ENCODE assay signal across 1 cellular context in the genomic region with DNA sequence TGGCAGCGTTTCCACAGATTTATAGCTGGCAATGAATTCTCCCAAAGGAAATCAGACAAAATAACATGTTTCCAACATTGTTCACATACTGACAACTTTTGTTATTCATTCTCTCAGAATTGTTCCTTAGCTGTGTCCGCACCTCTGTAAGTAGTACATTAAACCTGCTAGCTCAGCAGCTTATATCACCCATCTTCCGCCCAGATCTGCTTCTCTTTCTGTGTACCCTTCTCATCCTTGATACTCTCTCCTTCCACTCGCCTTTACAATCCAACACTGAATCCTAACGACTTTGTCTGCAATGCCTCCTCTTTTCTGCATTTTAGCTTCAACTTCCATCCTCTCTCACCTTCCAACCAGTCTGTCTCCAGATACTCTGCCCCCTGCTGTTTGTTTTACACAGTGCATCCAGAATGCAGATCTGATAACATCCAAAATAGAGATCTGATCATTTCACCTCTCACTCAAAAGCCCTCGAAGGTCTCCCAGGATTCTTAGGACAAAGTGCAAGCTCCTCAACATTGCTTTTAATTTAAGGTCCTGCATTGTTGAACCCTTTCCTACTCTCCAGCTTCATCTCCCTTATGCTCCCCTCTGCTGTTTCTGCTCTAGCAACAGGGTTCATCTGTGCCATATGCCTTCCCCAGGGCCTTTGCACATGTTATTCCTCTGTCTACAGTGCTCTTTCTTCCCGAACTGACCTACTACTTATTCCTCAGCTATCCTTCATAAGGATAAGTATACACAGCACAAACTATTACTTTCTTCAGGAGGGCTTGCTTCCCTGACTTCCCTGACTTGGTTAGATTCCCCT.
TF ChIP-seq lines count a peak whose summit lies in the region.

No MANE protein-coding gene starts in this region.

TF ChIP-seq in GM23338, 12 proteins besides CTCF, POLR2A, EP300 and RAD21 (continued from another document):
- TF ChIP-seq ZNF462 (CRISPR knock-in tag; IDR thresholded peaks at IDR 0.05): no peak
TF ChIP-seq in GM23338: peak in this region for 0.
